1 cellular context compared by ENCODE assay signal in genomic region chr16:2176047-2176446, GRCh38.
TF ChIP-seq lines count a peak whose summit lies in the region.

No MANE protein-coding gene starts in this region.

TF ChIP-seq in GM12878, 131 proteins besides CTCF, POLR2A, EP300 and RAD21:
- TF ChIP-seq E2F4 (IDR thresholded peaks at IDR 0.05; ENCODE audit: low read depth, low read length), result no peak
- no peak for TF ChIP-seq FOXM1 (IDR thresholded peaks at IDR 0.05; ENCODE audit: low read depth, low read length)
- TF ChIP-seq ELK1 (IDR thresholded peaks at IDR 0.05; ENCODE audit: low read depth, low read length), result no peak
- no peak for TF ChIP-seq CEBPZ (IDR thresholded peaks at IDR 0.05; ENCODE audit: low read depth, low read length)
